In the genomic region with DNA sequence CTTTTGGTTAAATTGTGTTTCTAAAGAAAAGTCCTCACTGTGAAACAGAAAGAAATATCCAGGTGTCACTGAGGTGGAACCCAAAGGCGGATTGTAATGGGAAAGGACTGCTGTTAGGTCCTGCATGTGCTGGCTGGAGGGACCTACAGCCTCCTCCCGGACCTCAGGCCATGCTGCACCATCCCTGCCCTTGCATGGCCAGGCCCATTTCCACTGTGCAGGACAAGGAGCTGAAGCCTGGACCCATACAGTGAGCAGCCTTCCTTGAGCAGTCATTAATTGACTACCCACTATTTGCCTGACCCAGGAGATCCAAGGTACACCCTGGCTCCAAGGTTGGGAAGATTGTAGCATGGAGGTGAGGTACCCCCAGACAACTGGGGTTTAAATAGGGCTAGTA, we compare ENCODE assay signal across 28 cellular contexts. TPM values are rescaled to one million over a fixed set of nuclear protein-coding genes. Genes with fewer than 3 reads are reported as not detected.
"Had no signal": no experiment of that assay in that cellular context is flagged by ENCODE, and none has a peak within 500 bp of the region (broad histone marks: within the 10 kb centered on the region; RNA-seq: fewer than 3 reads in every experiment).

No MANE protein-coding gene starts in this region.

- H3K9me3 Mint-ChIP-seq: activated T-helper 17 cell treated with anti-CD3 and anti-CD28 coated beads, Interleukin-2, amount 50 U/mL, for 72 hours had no signal

- H3K27me3 ChIP-seq: adrenal gland, MG63 had no signal

- H3K4me3 Mint-ChIP-seq: activated CD8-positive, alpha-beta memory T cell treated with anti-CD3 and anti-CD28 coated beads, Interleukin-2, amount 10 ng/mL, durations not matched to agents 7 days and 5 days; activated naive CD8-positive, alpha-beta T cell treated with anti-CD3 and anti-CD28 coated beads, Interleukin-2, amount 10 ng/mL, durations not matched to agents 7 days and 5 days; activated T-helper 17 cell treated with anti-CD3 and anti-CD28 coated beads, Interleukin-2, amount 50 U/mL, for 72 hours had no signal

- DNase-seq: activated CD4-positive, alpha-beta T cell treated with anti-CD3 and anti-CD28 coated beads for 4 hours; activated CD8-positive, alpha-beta memory T cell treated with anti-CD3 and anti-CD28 coated beads, Interleukin-2, amount 10 ng/mL, durations not matched to agents 7 days and 5 days; activated naive CD4-positive, alpha-beta T cell treated with anti-CD3 and anti-CD28 coated beads, Interleukin-2, amount 50 U/mL, for 16 hours; activated naive CD8-positive, alpha-beta T cell treated with anti-CD3 and anti-CD28 coated beads, Interleukin-2, amount 10 ng/mL, durations not matched to agents 7 days and 5 days; adrenal gland; anterior cingulate cortex; caudate nucleus; MG63; MV-4-11; NCI-H1092 treated with DMSO at 0.1 percent for 48 hours; NCI-H1417 treated with DMSO at 0.1 percent for 48 hours; NCI-H1694; NCI-H2029; NCI-H2107; NCI-H2171 treated with DMSO at 0.1 percent for 48 hours; NCI-H226; NCI-H510A; NCI-H526 treated with DMSO at 0.1 percent for 48 hours; NCI-H82; RPMI8226; T-helper 1 cell had no signal

- ATAC-seq: activated CD8-positive, alpha-beta memory T cell treated with anti-CD3 and anti-CD28 coated beads, Interleukin-2, amount 10 ng/mL, durations not matched to agents 7 days and 5 days; activated T-helper 17 cell treated with anti-CD3 and anti-CD28 coated beads, Interleukin-2, amount 50 U/mL, for 72 hours; Right ventricle myocardium inferior had no signal

- H3K27ac Mint-ChIP-seq: activated CD8-positive, alpha-beta memory T cell treated with anti-CD3 and anti-CD28 coated beads, Interleukin-2, amount 10 ng/mL, durations not matched to agents 7 days and 5 days; activated naive CD8-positive, alpha-beta T cell treated with anti-CD3 and anti-CD28 coated beads, Interleukin-2, amount 10 ng/mL, durations not matched to agents 7 days and 5 days; activated T-helper 17 cell treated with anti-CD3 and anti-CD28 coated beads, Interleukin-2, amount 50 U/mL, for 72 hours had no signal

- H3K27ac ChIP-seq: adrenal gland, KMS-11, SK-N-MC, VCaP had no signal

- H3K4me1 ChIP-seq: adrenal gland had no signal

- H3K36me3 Mint-ChIP-seq: activated CD8-positive, alpha-beta memory T cell treated with anti-CD3 and anti-CD28 coated beads, Interleukin-2, amount 10 ng/mL, durations not matched to agents 7 days and 5 days; activated naive CD8-positive, alpha-beta T cell treated with anti-CD3 and anti-CD28 coated beads, Interleukin-2, amount 10 ng/mL, durations not matched to agents 7 days and 5 days had no signal

- H3K4me1 Mint-ChIP-seq: activated CD8-positive, alpha-beta memory T cell treated with anti-CD3 and anti-CD28 coated beads, Interleukin-2, amount 10 ng/mL, durations not matched to agents 7 days and 5 days; activated naive CD8-positive, alpha-beta T cell treated with anti-CD3 and anti-CD28 coated beads, Interleukin-2, amount 10 ng/mL, durations not matched to agents 7 days and 5 days; activated T-helper 17 cell treated with anti-CD3 and anti-CD28 coated beads, Interleukin-2, amount 50 U/mL, for 72 hours had no signal

- H3K4me3 ChIP-seq: adrenal gland, MG63, SK-N-MC had no signal

- H3K36me3 ChIP-seq: adrenal gland, MG63 had no signal

- H3K9me3 ChIP-seq: adrenal gland, MG63 had no signal

- H3K27me3 Mint-ChIP-seq: activated CD8-positive, alpha-beta memory T cell treated with anti-CD3 and anti-CD28 coated beads, Interleukin-2, amount 10 ng/mL, durations not matched to agents 7 days and 5 days had no signal

RNA-seq across cellular contexts. Expression of gene VSTM2B, which starts 17.6 kb away (rescaled TPM):
- total RNA-seq: activated CD8-positive, alpha-beta memory T cell treated with anti-CD3 and anti-CD28 coated beads, Interleukin-2, amount 10 ng/mL, durations not matched to agents 7 days and 5 days; activated naive CD8-positive, alpha-beta T cell treated with anti-CD3 and anti-CD28 coated beads, Interleukin-2, amount 10 ng/mL, durations not matched to agents 7 days and 5 days; activated T-helper 17 cell treated with anti-CD3 and anti-CD28 coated beads, Interleukin-2, amount 50 U/mL, for 72 hours; adrenal gland; OCI-LY7; Right ventricle myocardium inferior; T-helper 2 cell treated with Interferon-gamma antibody and Interleukin-4, amounts not matched to agents 100 ng/mL and 5 ng/mL, for 36 hours had no signal
